22 cellular contexts compared by ENCODE assay signal in genomic region chr20:38652995-38653394, GRCh38. TPM values are rescaled to one million over a fixed set of nuclear protein-coding genes. Genes with fewer than 3 reads are reported as not detected.
DNase-seq lines count a peak whose midpoint lies in the region; ATAC-seq, FAIRE-seq and TF ChIP-seq lines count a peak whose summit lies in the region.
"Had no signal": no experiment of that assay in that cellular context is flagged by ENCODE, and none has a peak within 500 bp of the region (broad histone marks: within the 10 kb centered on the region; RNA-seq: fewer than 3 reads in every experiment).

No MANE protein-coding gene starts in this region.

- no peak overlapping the region for H2AK5ac ChIP-seq in IMR-90 (ENCODE audit: low read depth, low read length)

- dilution Hi-C loops in IMR-90 (cut with HindIII; ENCODE audit: low sequenced_read_pairs, unreplicated experiment), result no loop called here

- intact Hi-C loops in IMR-90 (cut with micrococcal nuclease), result no loop called here

- H3K56ac ChIP-seq in IMR-90 (ENCODE audit: extremely low read depth, insufficient read depth, low read length), result no peak overlapping the region

- H4K91ac ChIP-seq in IMR-90 (ENCODE audit: insufficient read depth, low read depth, low read length), result no peak overlapping the region

- no peak for DNase-seq in stimulated activated naive CD8-positive, alpha-beta T cell treated with anti-CD3 and anti-CD28 coated beads, Interleukin-15, amount 100 ng/mL, for 72 hours
- DNase-seq in IMR-90 (no peak), endothelial cell (ENCODE audit: low spot score) (no peak), urothelium cell line (ENCODE audit: low spot score) (no peak), ACHN (no peak), NCI-H2107 treated with DMSO at 0.1 percent for 48 hours (lab: John Stamatoyannopoulos, UW; ENCODE audit: unreplicated experiment) (no peak)
- DNase-seq: AML-193; CD4-positive, alpha-beta memory T cell; DMS153; DMS79; GDM1; H7 had no signal

- FAIRE-seq in urothelium cell line (lab: Jason Lieb, UNC), result peak; percentile 100
- FAIRE-seq: A204.1 had no signal

- no peaks in the 10 kb centered on the region for H3K9me3 ChIP-seq in IMR-90 (ENCODE audit: control insufficient read depth, insufficient read depth, low read length)

- H4K20me1 ChIP-seq in IMR-90 (ENCODE audit: insufficient read depth, low read length), result no peaks in the 10 kb centered on the region

- H3K36me3 Mint-ChIP-seq in stimulated activated naive CD8-positive, alpha-beta T cell treated with anti-CD3 and anti-CD28 coated beads, Interleukin-15, Interleukin-2, amounts not matched to agents 100 ng/mL and 50 ng/mL, for 24 hours (ENCODE audit: low read depth), result no peaks in the 10 kb centered on the region
- H3K36me3 Mint-ChIP-seq in endothelial cell (ENCODE audit: low read depth, unreplicated experiment), result peaks cover 1% of the 10 kb centered on the region
- H3K36me3 Mint-ChIP-seq: CD14-positive monocyte; CD4-positive, alpha-beta memory T cell had no signal

- H2AK9ac ChIP-seq in IMR-90 (replicated peaks; ENCODE audit: low read depth, low read length, poor library complexity), result no peak overlapping the region

- peaks cover 5% of the 10 kb centered on the region for H3K9me3 Mint-ChIP-seq in stimulated activated naive CD8-positive, alpha-beta T cell treated with anti-CD3 and anti-CD28 coated beads, Interleukin-15, Interleukin-2, amounts not matched to agents 100 ng/mL and 50 ng/mL, for 24 hours
- H3K9me3 Mint-ChIP-seq in stimulated activated naive CD8-positive, alpha-beta T cell treated with anti-CD3 and anti-CD28 coated beads, Interleukin-15, amount 100 ng/mL, for 72 hours, result peaks cover 6 to 9% of the 10 kb centered on the region in 2 donors
- H3K9me3 Mint-ChIP-seq in endothelial cell (ENCODE audit: unreplicated experiment), result peaks cover under 1% of the 10 kb centered on the region

- no peak overlapping the region for H3K23ac ChIP-seq in IMR-90 (ENCODE audit: low read depth, low read length)

- H3K27ac Mint-ChIP-seq in stimulated activated naive CD8-positive, alpha-beta T cell treated with anti-CD3 and anti-CD28 coated beads, Interleukin-15, Interleukin-2, amounts not matched to agents 100 ng/mL and 50 ng/mL, for 24 hours, result peak overlapping the region; percentile 43
- H3K27ac Mint-ChIP-seq in stimulated activated naive CD8-positive, alpha-beta T cell treated with anti-CD3 and anti-CD28 coated beads, Interleukin-15, amount 100 ng/mL, for 72 hours, result no peak overlapping the region
- no peak overlapping the region for H3K27ac Mint-ChIP-seq in endothelial cell (ENCODE audit: unreplicated experiment)
- H3K27ac Mint-ChIP-seq: CD14-positive monocyte; CD4-positive, alpha-beta memory T cell; GM23338 had no signal

- H4K5ac ChIP-seq in IMR-90 (ENCODE audit: low read depth, low read length), result no peak overlapping the region

- 67% methylated on average over 1 of the region's 2 CpGs; no CpG with 5 or more reads in 1 of the 2 experiments for WGBS in IMR-90 (ENCODE audit: extremely low coverage in 2 of 2, insufficient read length in 1 of 2), 2 experiments

- H3K27ac ChIP-seq in IMR-90 (ENCODE audit: insufficient read depth, low read length), result no peak overlapping the region
- H3K27ac ChIP-seq: HL-60, KMS-11 had no signal

- CTCF ChIA-PET in IMR-90 (lab: Yijun Ruan, JAX), result no interaction called here

- no peaks in the 10 kb centered on the region for H3K36me3 ChIP-seq in IMR-90 (ENCODE audit: control insufficient read depth, insufficient read depth, low read length)

- peaks cover 36% of the 10 kb centered on the region for H3K27me3 Mint-ChIP-seq in stimulated activated naive CD8-positive, alpha-beta T cell treated with anti-CD3 and anti-CD28 coated beads, Interleukin-15, Interleukin-2, amounts not matched to agents 100 ng/mL and 50 ng/mL, for 24 hours
- H3K27me3 Mint-ChIP-seq in stimulated activated naive CD8-positive, alpha-beta T cell treated with anti-CD3 and anti-CD28 coated beads, Interleukin-15, amount 100 ng/mL, for 72 hours, result peaks cover 49% of the 10 kb centered on the region
- peaks cover 10% of the 10 kb centered on the region for H3K27me3 Mint-ChIP-seq in endothelial cell (ENCODE audit: unreplicated experiment)

- no peak overlapping the region for H2AFZ ChIP-seq in IMR-90 (replicated peaks; ENCODE audit: low read length, poor library complexity)
- H2AFZ ChIP-seq: GM23338 had no signal

- BruUV-seq in IMR-90 (replicated peaks; lab: Mats Ljungman, UMichigan), result no TSS peak

- no peak overlapping the region for H3K4me3 ChIP-seq in IMR-90 (ENCODE audit: insufficient read depth, low read depth, low read length)
- H3K4me3 ChIP-seq: GM23338 had no signal

- no peak overlapping the region for H2BK20ac ChIP-seq in IMR-90 (ENCODE audit: low read depth, low read length)

- H3K9me1 ChIP-seq in IMR-90 (ENCODE audit: insufficient read depth, low read length), result peaks cover 3% of the 10 kb centered on the region; the same call in 1 of the 2 replicates

- H3K4me1 ChIP-seq in IMR-90 (ENCODE audit: control insufficient read depth, insufficient read depth, low read length), result no peaks in the 10 kb centered on the region

- H2BK5ac ChIP-seq in IMR-90 (ENCODE audit: low read depth, low read length, poor library complexity, severe bottlenecking), result peak overlapping the region; percentile 24

- in situ Hi-C loops in IMR-90 (cut with MboI; ENCODE audit: low sequenced_read_pairs) (no loop called here), ACHN (cut with HindIII; ENCODE audit: low pct_ligation_motif_present, low pct_unique_long_range_greater_than_20kb, low sequenced_read_pairs) (no loop called here)

- H3K9ac ChIP-seq in IMR-90 (ENCODE audit: low read depth, low read length), result no peak overlapping the region
- H3K9ac ChIP-seq: KMS-11 had no signal

- H3K14ac ChIP-seq in IMR-90 (replicated peaks; ENCODE audit: low read depth, low read length), result no peak overlapping the region

- POLR2A ChIA-PET in IMR-90 (lab: Charles Lee; ENCODE audit: unreplicated experiment), result no interaction called here

- no peak overlapping the region for H3K4me2 ChIP-seq in IMR-90 (ENCODE audit: low read depth, low read length)
- H3K4me2 ChIP-seq: GM23338, KMS-11 had no signal

- ATAC-seq in stimulated activated naive CD8-positive, alpha-beta T cell treated with anti-CD3 and anti-CD28 coated beads, Interleukin-15, amount 100 ng/mL, for 72 hours, result no peak
- ATAC-seq in IMR-90 (ENCODE audit: low read depth), result no peak
- ATAC-seq in HG02623 (IDR thresholded peaks at IDR 0.05; ENCODE audit: unreplicated experiment), result no peak
- ATAC-seq: GM23338, HCT116 had no signal

- TF ChIP-seq POLR2A in IMR-90 (IDR thresholded peaks at IDR 0.05; ENCODE audit: low read depth, low read length), result no peak

- no peak overlapping the region for H3K4me3 Mint-ChIP-seq in stimulated activated naive CD8-positive, alpha-beta T cell treated with anti-CD3 and anti-CD28 coated beads, Interleukin-15, Interleukin-2, amounts not matched to agents 100 ng/mL and 50 ng/mL, for 24 hours
- H3K4me3 Mint-ChIP-seq in stimulated activated naive CD8-positive, alpha-beta T cell treated with anti-CD3 and anti-CD28 coated beads, Interleukin-15, amount 100 ng/mL, for 72 hours, result no peak overlapping the region
- H3K4me3 Mint-ChIP-seq in endothelial cell (ENCODE audit: unreplicated experiment), result peak overlapping the region; percentile 13
- H3K4me3 Mint-ChIP-seq: CD14-positive monocyte; CD4-positive, alpha-beta memory T cell; GM23338 had no signal

- no peak overlapping the region for H4K8ac ChIP-seq in IMR-90 (ENCODE audit: low read depth in 2 of 2, low read length in 2 of 2)

- H2BK15ac ChIP-seq in IMR-90 (ENCODE audit: low read depth, low read length), result no peak overlapping the region

- no peak overlapping the region for H3K4ac ChIP-seq in IMR-90 (ENCODE audit: low read depth, low read length)

- no peak for TF ChIP-seq RAD21 in IMR-90 (IDR thresholded peaks at IDR 0.05; ENCODE audit: low read length)

- no peak overlapping the region for H2BK120ac ChIP-seq in IMR-90 (ENCODE audit: low read depth, low read length)

- no peak overlapping the region for H3K18ac ChIP-seq in IMR-90 (ENCODE audit: low read depth, low read length)

- TF ChIP-seq CTCF in IMR-90 (conservative IDR thresholded peaks at IDR 0.05; ENCODE audit: low read depth, low read length) (no peak), endothelial cell (IDR thresholded peaks at IDR 0.05; ENCODE audit: unreplicated experiment) (no peak)

- H3K79me1 ChIP-seq in IMR-90 (ENCODE audit: low read depth in 1 of 2, low read length in 2 of 2), result no peaks in the 10 kb centered on the region

- H3K4me1 Mint-ChIP-seq in stimulated activated naive CD8-positive, alpha-beta T cell treated with anti-CD3 and anti-CD28 coated beads, Interleukin-15, Interleukin-2, amounts not matched to agents 100 ng/mL and 50 ng/mL, for 24 hours (ENCODE audit: low read depth), result no peaks in the 10 kb centered on the region
- H3K4me1 Mint-ChIP-seq in stimulated activated naive CD8-positive, alpha-beta T cell treated with anti-CD3 and anti-CD28 coated beads, Interleukin-15, amount 100 ng/mL, for 72 hours, result no peaks in the 10 kb centered on the region
- no peaks in the 10 kb centered on the region for H3K4me1 Mint-ChIP-seq in endothelial cell (ENCODE audit: unreplicated experiment)
- H3K4me1 Mint-ChIP-seq: CD14-positive monocyte; CD4-positive, alpha-beta memory T cell; GM23338 had no signal

- peaks cover 13% of the 10 kb centered on the region for H3K27me3 ChIP-seq in IMR-90 (ENCODE audit: control insufficient read depth, insufficient read depth, low read length)

TF ChIP-seq in IMR-90, 13 proteins besides CTCF, POLR2A, EP300 and RAD21:
- no peak for TF ChIP-seq BHLHE40 (IDR thresholded peaks at IDR 0.05; ENCODE audit: low read depth, low read length)
- no peak for TF ChIP-seq CEBPB (IDR thresholded peaks at IDR 0.05; ENCODE audit: low read depth, low read length)
- no peak for TF ChIP-seq SMC3 (IDR thresholded peaks at IDR 0.05; ENCODE audit: low read depth, low read length)
- TF ChIP-seq USF2 (IDR thresholded peaks at IDR 0.05; ENCODE audit: low read depth, low read length), result no peak
TF ChIP-seq in IMR-90: peak in this region for 0.

RNA-seq across cellular contexts. Expression of gene ARHGAP40, which starts 51.4 kb away (rescaled TPM):
- total RNA-seq in IMR-90 (2012; rRNA removed) (not detected in 2 replicates), endothelial cell (ENCODE audit: unreplicated experiment) (0.64 TPM)
- not detected in 2 replicates for polyA plus RNA-seq in IMR-90 (2012; rRNA removed)
- polyA plus RNA-seq in IMR-90 (2012; cell fraction: cytosol; rRNA removed), result not detected in 2 replicates
- polyA plus RNA-seq in IMR-90 (2012; cell fraction: nucleus; rRNA removed; ENCODE audit: low replicate concordance), result not detected in 2 replicates
- total RNA-seq: CD4-positive, alpha-beta memory T cell; Daoy had no signal
- polyA plus RNA-seq: BJ; CD14-positive monocyte; CD4-positive, alpha-beta memory T cell; GM23338 had no signal
